In the genomic region with DNA sequence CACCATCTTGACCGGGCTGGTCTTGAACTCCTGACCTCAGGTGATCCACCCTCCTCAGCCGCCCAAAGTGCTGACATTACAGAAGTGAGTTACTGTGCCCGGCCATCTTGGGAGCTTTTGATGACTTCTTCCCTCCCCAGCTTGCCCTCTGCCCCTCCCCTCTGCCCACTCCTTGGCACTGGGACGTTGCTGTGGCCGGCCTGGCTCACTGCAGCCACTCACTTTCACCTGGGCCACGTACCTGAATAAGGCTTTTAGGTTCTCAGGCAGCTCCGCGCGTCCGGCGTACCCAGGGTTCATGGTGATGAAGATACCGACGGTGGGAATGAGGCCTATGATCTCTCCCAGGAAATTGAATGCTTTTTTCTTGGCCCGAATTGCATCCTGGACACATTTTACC, we compare ENCODE assay signal across 16 cellular contexts.
"Had no signal": no experiment of that assay in that cellular context is flagged by ENCODE, and none has a peak within 500 bp of the region (broad histone marks: within the 10 kb centered on the region; RNA-seq: fewer than 3 reads in every experiment).

No MANE protein-coding gene starts in this region.

- H3K4me3 ChIP-seq: right atrium auricular region, suprapubic skin, tibial artery, upper lobe of left lung, vagina had no signal

- ATAC-seq: left lobe of liver; naive thymus-derived CD4-positive, alpha-beta T cell had no signal

- H3K9me3 ChIP-seq: neutrophil, right atrium auricular region, suprapubic skin, tibial artery, upper lobe of left lung, vagina had no signal

- H3K36me3 ChIP-seq: neutrophil, right atrium auricular region, suprapubic skin, tibial artery, upper lobe of left lung, vagina had no signal

- H3K27me3 ChIP-seq: neutrophil, right atrium auricular region, suprapubic skin, upper lobe of left lung, vagina had no signal

- DNase-seq: erythroblast; foreskin melanocyte; kidney glomerular epithelial cell; mammary epithelial cell; naive thymus-derived CD4-positive, alpha-beta T cell; nephron progenitor cell; small intestine; stimulated activated CD4-positive, alpha-beta T cell treated with anti-CD3 and anti-CD28 coated beads, Interleukin-2, amount 100 ng/mL, for 48 hours; stimulated activated naive CD4-positive, alpha-beta T cell treated with Interleukin-2 at 50 U/mL for 16 hours; tibial artery had no signal

- H3K4me1 ChIP-seq: right atrium auricular region, suprapubic skin, tibial artery, vagina had no signal

- H3K27ac ChIP-seq: neutrophil, right atrium auricular region, suprapubic skin, tibial artery, upper lobe of left lung, vagina had no signal
